24 cellular contexts compared by ENCODE assay signal in genomic region chr10:27683226-27683625, GRCh38.
"Had no signal": no experiment of that assay in that cellular context is flagged by ENCODE, and none has a peak within 500 bp of the region (broad histone marks: within the 10 kb centered on the region; RNA-seq: fewer than 3 reads in every experiment).

No MANE protein-coding gene starts in this region.

- DNase-seq: colonic mucosa; cortex of kidney; dermis blood vessel endothelial cell; dorsolateral prefrontal cortex; effector CD4-positive, alpha-beta T cell; effector CD8-positive, alpha-beta T cell; effector memory CD4-positive, alpha-beta T cell; effector memory CD8-positive, alpha-beta T cell; endodermal cell; erythroblast; esophagus squamous epithelium; foreskin fibroblast; foreskin keratinocyte; foreskin melanocyte; gastrocnemius medialis; glutamatergic neuron; head of caudate nucleus; heart left ventricle had no signal

- ATAC-seq: effector memory CD8-positive, alpha-beta T cell; esophagus mucosa; foreskin keratinocyte; gastrocnemius medialis; gastroesophageal sphincter; heart left ventricle had no signal

- H3K9me3 ChIP-seq: colonic mucosa, esophagus muscularis mucosa, esophagus squamous epithelium, gastrocnemius medialis, gastroesophageal sphincter, heart left ventricle had no signal

- H3K4me3 Mint-ChIP-seq: dendritic cell treated with granulocyte-macrophage colony-stimulating factor and Interleukin-4, amounts not matched to agents 40 ng/mL and 50 ng/mL, for 4 days; effector memory CD8-positive, alpha-beta T cell; endodermal cell had no signal

- H3K27ac Mint-ChIP-seq: dendritic cell treated with granulocyte-macrophage colony-stimulating factor and Interleukin-4, amounts not matched to agents 40 ng/mL and 50 ng/mL, for 4 days; effector memory CD8-positive, alpha-beta T cell; endodermal cell had no signal

- H3K27ac ChIP-seq: colonic mucosa, coronary artery, dorsolateral prefrontal cortex, epithelial cell of prostate, esophagus squamous epithelium, foreskin keratinocyte, gastrocnemius medialis, heart left ventricle had no signal

- H3K27me3 Mint-ChIP-seq: dendritic cell treated with granulocyte-macrophage colony-stimulating factor and Interleukin-4, amounts not matched to agents 40 ng/mL and 50 ng/mL, for 4 days had no signal

- H3K4me1 ChIP-seq: colonic mucosa, foreskin keratinocyte, gastrocnemius medialis had no signal

- H3K9me3 Mint-ChIP-seq: dendritic cell treated with granulocyte-macrophage colony-stimulating factor and Interleukin-4, amounts not matched to agents 40 ng/mL and 50 ng/mL, for 4 days; effector memory CD8-positive, alpha-beta T cell; endodermal cell had no signal

- H3K4me3 ChIP-seq: colonic mucosa, coronary artery, dorsolateral prefrontal cortex, esophagus muscularis mucosa, esophagus squamous epithelium, gastrocnemius medialis, gastroesophageal sphincter, heart left ventricle had no signal

- H3K36me3 ChIP-seq: colonic mucosa, esophagus muscularis mucosa, esophagus squamous epithelium, gastrocnemius medialis, gastroesophageal sphincter, heart left ventricle had no signal

- H3K27me3 ChIP-seq: colonic mucosa, esophagus muscularis mucosa, esophagus squamous epithelium, gastrocnemius medialis, gastroesophageal sphincter, heart left ventricle had no signal
